In genomic region chr16:88430185-88430523, GRCh38 we compare ENCODE assay signal across 9 cellular contexts. TPM values are rescaled to one million over a fixed set of nuclear protein-coding genes. Genes with fewer than 3 reads are reported as not detected.
A peak's percentile ranks its signal among the peaks of the same experiment; 100 is the strongest.
DNase-seq lines count a peak whose midpoint lies in the region; ATAC-seq and TF ChIP-seq lines count a peak whose summit lies in the region.
"Had no signal": no experiment of that assay in that cellular context is flagged by ENCODE, and none has a peak within 500 bp of the region (broad histone marks: within the 10 kb centered on the region; RNA-seq: fewer than 3 reads in every experiment).

No MANE protein-coding gene starts in this region.

- DNase-seq in CD8-positive, alpha-beta T cell: peak in 2 of 7 experiments; percentile 20 to 60
- DNase-seq in central memory CD8-positive, alpha-beta T cell (ENCODE audit: low spot score in 2 of 2): no peak
- DNase-seq in naive thymus-derived CD4-positive, alpha-beta T cell: peak in 2 of 9 donors; percentile 21 to 26
- DNase-seq in SKM-1 treated with dmso at 0.1 percent for 144 hours (lab: John Stamatoyannopoulos, UW; ENCODE audit: unreplicated experiment): no peak
- DNase-seq in NCI-H524 treated with DMSO at 0.1 percent for 48 hours (lab: John Stamatoyannopoulos, UW): no peak
- DNase-seq in activated CD4-positive, CD25-positive, alpha-beta regulatory T cell treated with anti-CD3 and anti-CD28 coated beads, Interleukin-2, amount 50 U/mL, for 72 hours: no peak
- no peak for DNase-seq in head of caudate nucleus
- DNase-seq: DMS79 had no signal

- no peak for TF ChIP-seq CTCF in CD8-positive, alpha-beta T cell (IDR thresholded peaks at IDR 0.05)

- intact Hi-C loops in CD8-positive, alpha-beta T cell (cut with DNase I, micrococcal nuclease): no loop called here
- intact Hi-C loops in naive thymus-derived CD4-positive, alpha-beta T cell (cut with micrococcal nuclease): loop anchor here in 1 of 2 donors (1.0 kb wide), 1 partner anchor 23 kb away; the partner anchor contains the start of gene ZFPM1
- intact Hi-C loops in head of caudate nucleus (cut with DNase I): no loop called here

- no peaks in the 10 kb centered on the region for H3K9me3 ChIP-seq in CD8-positive, alpha-beta T cell (ENCODE audit: low read length)
- H3K9me3 ChIP-seq in naive thymus-derived CD4-positive, alpha-beta T cell (ENCODE audit: control insufficient read depth in 2 of 3, low read length in 3 of 3): no peaks in the 10 kb centered on the region

- ATAC-seq in CD8-positive, alpha-beta T cell: peak; percentile 30
- peak; percentile 20 for ATAC-seq in HG03066 (IDR thresholded peaks at IDR 0.05; ENCODE audit: low read depth, unreplicated experiment)
- ATAC-seq in central memory CD8-positive, alpha-beta T cell (replicated peaks; ENCODE audit: extremely low read depth, poor library complexity, severe bottlenecking): peak; percentile 37
- ATAC-seq in naive thymus-derived CD4-positive, alpha-beta T cell: peak; percentile 33

- no peaks in the 10 kb centered on the region for H3K27me3 Mint-ChIP-seq in CD8-positive, alpha-beta T cell (ENCODE audit: low read depth)
- no peaks in the 10 kb centered on the region for H3K27me3 Mint-ChIP-seq in central memory CD8-positive, alpha-beta T cell
- peaks cover 0 to 13% (median 0%) of the 10 kb centered on the region in 5 donors for H3K27me3 Mint-ChIP-seq in naive thymus-derived CD4-positive, alpha-beta T cell

- H3K4me1 ChIP-seq in CD8-positive, alpha-beta T cell (ENCODE audit: insufficient read depth, low read length): peaks cover 13% of the 10 kb centered on the region
- peaks cover 5 to 7% of the 10 kb centered on the region in 2 donors for H3K4me1 ChIP-seq in naive thymus-derived CD4-positive, alpha-beta T cell (ENCODE audit: control insufficient read depth in 2 of 2, insufficient read depth in 2 of 2, low read length in 2 of 2)

- peak overlapping the region; percentile 72 for H3K4me3 Mint-ChIP-seq in CD8-positive, alpha-beta T cell
- H3K4me3 Mint-ChIP-seq in central memory CD8-positive, alpha-beta T cell: peak overlapping the region; percentile 62
- H3K4me3 Mint-ChIP-seq in naive thymus-derived CD4-positive, alpha-beta T cell: peak overlapping the region in 9 of 10 donors; percentile 29 to 79 (median 62)

- H3K36me3 Mint-ChIP-seq in CD8-positive, alpha-beta T cell: no peaks in the 10 kb centered on the region
- peaks cover 1% of the 10 kb centered on the region for H3K36me3 Mint-ChIP-seq in central memory CD8-positive, alpha-beta T cell (ENCODE audit: insufficient read depth)
- H3K36me3 Mint-ChIP-seq in naive thymus-derived CD4-positive, alpha-beta T cell: no peaks in the 10 kb centered on the region

- no peaks in the 10 kb centered on the region for H3K9me3 Mint-ChIP-seq in CD8-positive, alpha-beta T cell
- H3K9me3 Mint-ChIP-seq in central memory CD8-positive, alpha-beta T cell: no peaks in the 10 kb centered on the region
- no peaks in the 10 kb centered on the region for H3K9me3 Mint-ChIP-seq in naive thymus-derived CD4-positive, alpha-beta T cell

- CTCF ChIA-PET in CD8-positive, alpha-beta T cell (lab: Charles Lee): interaction anchor here (0.6 to 1.0 kb wide), 2 partner anchors 9 to 10 kb away, joined by 3 read pairs; no protein-coding TSS in a partner anchor
- CTCF ChIA-PET in naive thymus-derived CD4-positive, alpha-beta T cell (lab: Charles Lee): interaction anchor here (1.2 kb wide), 1 partner anchor 9 kb away, joined by 3 read pairs; no protein-coding TSS in a partner anchor

- peak overlapping the region; percentile 55 for H3K4me3 ChIP-seq in CD8-positive, alpha-beta T cell (ENCODE audit: low read depth, low read length)
- peak overlapping the region; percentile 37 for H3K4me3 ChIP-seq in naive thymus-derived CD4-positive, alpha-beta T cell (ENCODE audit: low read length)

- no peak overlapping the region for H3K27ac Mint-ChIP-seq in CD8-positive, alpha-beta T cell
- H3K27ac Mint-ChIP-seq in central memory CD8-positive, alpha-beta T cell (ENCODE audit: low read depth): no peak overlapping the region
- no peak overlapping the region for H3K27ac Mint-ChIP-seq in naive thymus-derived CD4-positive, alpha-beta T cell

- no peak overlapping the region for H3K27ac ChIP-seq in CD8-positive, alpha-beta T cell (ENCODE audit: low read depth, low read length)
- peak overlapping the region; percentile 57 for H3K27ac ChIP-seq in naive thymus-derived CD4-positive, alpha-beta T cell (ENCODE audit: low read depth, low read length)

- POLR2A ChIA-PET in CD8-positive, alpha-beta T cell (lab: Charles Lee): interaction anchor here (0.7 to 1.1 kb wide), 2 partner anchors 9 to 479 kb away, joined by 3 read pairs; partner anchors contain the start of gene BANP
- POLR2A ChIA-PET in naive thymus-derived CD4-positive, alpha-beta T cell (lab: Charles Lee): no interaction called here

- no peaks in the 10 kb centered on the region for H3K27me3 ChIP-seq in CD8-positive, alpha-beta T cell (ENCODE audit: insufficient read depth, low read length)
- H3K27me3 ChIP-seq in naive thymus-derived CD4-positive, alpha-beta T cell (ENCODE audit: control insufficient read depth in 2 of 2, insufficient read depth in 2 of 2, low read length in 2 of 2): no peaks in the 10 kb centered on the region

- peaks cover 6% of the 10 kb centered on the region for H3K4me1 Mint-ChIP-seq in CD8-positive, alpha-beta T cell (ENCODE audit: low read depth)
- H3K4me1 Mint-ChIP-seq in central memory CD8-positive, alpha-beta T cell: peaks cover 4% of the 10 kb centered on the region
- H3K4me1 Mint-ChIP-seq in naive thymus-derived CD4-positive, alpha-beta T cell: peaks cover 0 to 12% (median 2%) of the 10 kb centered on the region in 7 donors

- H3K36me3 ChIP-seq in CD8-positive, alpha-beta T cell (ENCODE audit: insufficient read depth, low read length): no peaks in the 10 kb centered on the region
- H3K36me3 ChIP-seq in naive thymus-derived CD4-positive, alpha-beta T cell (ENCODE audit: control insufficient read depth in 2 of 3, insufficient read depth in 3 of 3, low read length in 3 of 3): no peaks in the 10 kb centered on the region

RNA-seq across cellular contexts. Expression of gene ZFPM1, which starts 22.9 kb away (rescaled TPM):
- 10 to 100 TPM; 43.4 to 46.5 TPM for total RNA-seq in CD8-positive, alpha-beta T cell
- total RNA-seq in naive thymus-derived CD4-positive, alpha-beta T cell: 10 to 100 TPM; 13.2 to 28.1 (median 18.1) TPM
- under 1 TPM; 0.15 to 0.16 TPM for polyA plus RNA-seq in naive thymus-derived CD4-positive, alpha-beta T cell

RNA-seq across cellular contexts. Expression of gene ZNF469, which starts 47.4 kb away (rescaled TPM):
- total RNA-seq in CD8-positive, alpha-beta T cell: 1 to 10 TPM in 1 of 2 experiments, under 1 TPM in 1; 0.83 to 1.0 TPM
- total RNA-seq in naive thymus-derived CD4-positive, alpha-beta T cell: 1 to 10 TPM in 4 of 5 experiments, under 1 TPM in 1; 0.68 to 1.6 (median 1.1) TPM
- under 1 TPM in 1 of 2 donors, not detected in 1; 0.07 TPM for polyA plus RNA-seq in naive thymus-derived CD4-positive, alpha-beta T cell
